Comparison of ENCODE assay signal across 1 cellular context in genomic region chr5:169374111-169374510, GRCh38.
TF ChIP-seq lines count a peak whose summit lies in the region.

No MANE protein-coding gene starts in this region.

TF ChIP-seq in A549, 52 proteins besides CTCF, POLR2A, EP300 and RAD21:
- TF ChIP-seq MYC (IDR thresholded peaks at IDR 0.05; ENCODE audit: borderline replicate concordance, low read length) (no peak), CHD4 (IDR thresholded peaks at IDR 0.05; ENCODE audit: borderline replicate concordance) (no peak), ELK1 (IDR thresholded peaks at IDR 0.05; ENCODE audit: low read depth, low read length) (no peak)
